8 cellular contexts compared by ENCODE assay signal in genomic region chr2:96870631-96871255, GRCh38. TPM values are rescaled to one million over a fixed set of nuclear protein-coding genes. Genes with fewer than 3 reads are reported as not detected.
DNase-seq lines count a peak whose midpoint lies in the region; ATAC-seq and TF ChIP-seq lines count a peak whose summit lies in the region.

No MANE protein-coding gene starts in this region.

- H3K4me3 Mint-ChIP-seq in CD8-positive, alpha-beta memory T cell, result peak overlapping the region; percentile 90 to 97 (median 92)
- peak overlapping the region; percentile 76 for H3K4me3 Mint-ChIP-seq in progenitor cell of endocrine pancreas (ENCODE audit: low read depth)

- peak overlapping the region; percentile 85 to 97 (median 94) for H3K27ac Mint-ChIP-seq in CD8-positive, alpha-beta memory T cell
- H3K27ac Mint-ChIP-seq in progenitor cell of endocrine pancreas, result peak overlapping the region; percentile 93

- peak; percentile 56 to 83 (median 78) for DNase-seq in CD8-positive, alpha-beta memory T cell
- peak; percentile 50 for DNase-seq in NCI-H2227 (lab: John Stamatoyannopoulos, UW; ENCODE audit: unreplicated experiment)
- DNase-seq in activated effector memory CD4-positive, alpha-beta T cell treated with Interleukin-2 at 50 U/mL for 16 hours, result peak; percentile 65
- DNase-seq in globus pallidus (ENCODE audit: low spot score), result peak; percentile 86
- no peak for DNase-seq in progenitor cell of endocrine pancreas (ENCODE audit: low spot score, unreplicated experiment)
- no peak for DNase-seq in NOMO-1 treated with DMSO at 0.1 percent for 48 hours (lab: John Stamatoyannopoulos, UW; ENCODE audit: unreplicated experiment)
- no peak for DNase-seq in NCI-H1436 (lab: John Stamatoyannopoulos, UW)

- H3K36me3 Mint-ChIP-seq in CD8-positive, alpha-beta memory T cell, result peaks cover 0 to 29% (median 0%) of the 10 kb centered on the region in 3 donors
- H3K36me3 Mint-ChIP-seq in progenitor cell of endocrine pancreas (ENCODE audit: insufficient read depth), result peaks cover 5% of the 10 kb centered on the region

- H3K4me1 Mint-ChIP-seq in CD8-positive, alpha-beta memory T cell, result peaks cover 36 to 71% (median 49%) of the 10 kb centered on the region in 3 donors
- H3K4me1 Mint-ChIP-seq in progenitor cell of endocrine pancreas (ENCODE audit: low read depth), result peaks cover 21% of the 10 kb centered on the region

- H3K27me3 Mint-ChIP-seq in CD8-positive, alpha-beta memory T cell, result no peaks in the 10 kb centered on the region
- H3K27me3 Mint-ChIP-seq in progenitor cell of endocrine pancreas, result peaks cover 15% of the 10 kb centered on the region

- H3K9me3 ChIP-seq in CD8-positive, alpha-beta memory T cell (ENCODE audit: low read length), result no peaks in the 10 kb centered on the region

- TF ChIP-seq CTCF in progenitor cell of endocrine pancreas (IDR thresholded peaks at IDR 0.05; ENCODE audit: unreplicated experiment), result no peak

- H3K27ac ChIP-seq in CD8-positive, alpha-beta memory T cell (ENCODE audit: low read depth, low read length), result peak overlapping the region; percentile 77

- no peaks in the 10 kb centered on the region for H3K27me3 ChIP-seq in CD8-positive, alpha-beta memory T cell (ENCODE audit: insufficient read depth, low read length, poor library complexity, severe bottlenecking)

- no peaks in the 10 kb centered on the region for H3K9me3 Mint-ChIP-seq in CD8-positive, alpha-beta memory T cell
- no peaks in the 10 kb centered on the region for H3K9me3 Mint-ChIP-seq in progenitor cell of endocrine pancreas (ENCODE audit: low read depth)

- H3K36me3 ChIP-seq in CD8-positive, alpha-beta memory T cell (ENCODE audit: insufficient read depth, low read length), result peaks cover 4% of the 10 kb centered on the region

- H3K4me3 ChIP-seq in CD8-positive, alpha-beta memory T cell (ENCODE audit: low read length), result peak overlapping the region; percentile 55

- H3K4me1 ChIP-seq in CD8-positive, alpha-beta memory T cell (ENCODE audit: insufficient read depth, low read length), result peaks cover 41% of the 10 kb centered on the region

- POLR2A ChIA-PET in CD8-positive, alpha-beta memory T cell (lab: Charles Lee), result interaction anchor here (1.4 kb wide), 1 partner anchor 41 kb away, joined by 5 read pairs; no protein-coding TSS in a partner anchor

- no peak for ATAC-seq in GM18873 (IDR thresholded peaks at IDR 0.05; ENCODE audit: low FRiP score, unreplicated experiment)

- CTCF ChIA-PET in CD8-positive, alpha-beta memory T cell (lab: Charles Lee), result interaction anchor here (0.6 to 6.6 kb wide), 10 partner anchors 10 to 241 kb away, joined by 3 to 88 read pairs (median 4); partner anchors contain the start of gene ANKRD39

RNA-seq across cellular contexts. Expression of gene SEMA4C, which starts 0.9 kb away (rescaled TPM):
- 10 to 100 TPM; 16.6 to 18.7 TPM for total RNA-seq in CD8-positive, alpha-beta memory T cell
- polyA plus RNA-seq in CD8-positive, alpha-beta memory T cell, result 7.1 TPM
- total RNA-seq in progenitor cell of endocrine pancreas, result 74.8 and 75.0 TPM in 2 replicates

RNA-seq across cellular contexts. Expression of gene ANKRD39, which starts 12.9 kb away (rescaled TPM):
- total RNA-seq in CD8-positive, alpha-beta memory T cell, result 10 to 100 TPM; 30.9 to 32.2 TPM
- polyA plus RNA-seq in CD8-positive, alpha-beta memory T cell, result 29.6 TPM
- 16.1 and 17.4 TPM in 2 replicates for total RNA-seq in progenitor cell of endocrine pancreas

RNA-seq across cellular contexts. Expression of gene ANKRD23, which starts 26.9 kb away (rescaled TPM):
- total RNA-seq in CD8-positive, alpha-beta memory T cell, result 1 to 10 TPM; 3.8 to 3.9 TPM
- polyA plus RNA-seq in CD8-positive, alpha-beta memory T cell, result 0.47 TPM
- total RNA-seq in progenitor cell of endocrine pancreas, result 6.1 and 8.3 TPM in 2 replicates

RNA-seq across cellular contexts. Expression of gene CNNM3, which starts 54.7 kb away (rescaled TPM):
- total RNA-seq in CD8-positive, alpha-beta memory T cell, result 10 to 100 TPM; 32.6 to 36.6 TPM
- 13.0 TPM for polyA plus RNA-seq in CD8-positive, alpha-beta memory T cell
- total RNA-seq in progenitor cell of endocrine pancreas, result 48.4 and 54.0 TPM in 2 replicates

Comparison
In these comparisons a context has a peak if more than half of its experiments do, and no peak if none do; other contexts are left out.
1. DNase-seq: peak in CD8-positive, alpha-beta memory T cell (5 of 5), NCI-H2227 (single experiment), activated effector memory CD4-positive, alpha-beta T cell treated with Interleukin-2 at 50 U/mL for 16 hours (single experiment) and globus pallidus (single experiment); none in progenitor cell of endocrine pancreas (single experiment), NOMO-1 treated with DMSO at 0.1 percent for 48 hours (single experiment) and NCI-H1436 (single experiment).